Comparison of ENCODE assay signal across 35 cellular contexts in genomic region chr4:75552452-75552851, GRCh38. TPM values are rescaled to one million over a fixed set of nuclear protein-coding genes. Genes with fewer than 3 reads are reported as not detected.
"Had no signal": no experiment of that assay in that cellular context is flagged by ENCODE, and none has a peak within 500 bp of the region (broad histone marks: within the 10 kb centered on the region; RNA-seq: fewer than 3 reads in every experiment).

No MANE protein-coding gene starts in this region.

- DNase-seq: activated B cell treated with CpG ODN at 0.5 μM for 24 hours; activated CD4-positive, alpha-beta memory T cell treated with anti-CD3 and anti-CD28 coated beads for 36 hours; activated CD4-positive, alpha-beta T cell treated with anti-CD3 and anti-CD28 coated beads for 4 hours; activated CD4-positive, alpha-beta T cell treated with anti-CD3 and anti-CD28 coated beads, Interleukin-2, amount 10 ng/mL, durations not matched to agents 24 days and 14 days; activated CD4-positive, alpha-beta T cell treated with anti-CD3 and anti-CD28 coated beads, Interleukin-2, amount 50 U/mL, for 1 hour; activated CD4-positive, alpha-beta T cell treated with anti-CD3 and anti-CD28 coated beads, Interleukin-2, amount 50 U/mL, for 4 hours; activated CD4-positive, CD25-positive, alpha-beta regulatory T cell treated with anti-CD3 and anti-CD28 coated beads, Interleukin-2, amount 50 U/mL, for 72 hours; activated CD8-positive, alpha-beta memory T cell treated with anti-CD3 and anti-CD28 coated beads, Interleukin-2, amount 50 U/mL, for 4 hours; activated CD8-positive, alpha-beta T cell treated with anti-CD3 and anti-CD28 coated beads for 36 hours; activated effector memory CD4-positive, alpha-beta T cell treated with anti-CD3 and anti-CD28 coated beads, Interleukin-2, amount 50 U/mL, for 16 hours; activated gamma-delta T cell treated with Interleukin-2 at 50 U/mL for 16 hours; activated naive CD4-positive, alpha-beta T cell; activated naive CD4-positive, alpha-beta T cell treated with anti-CD3 and anti-CD28 coated beads for 36 hours; activated naive CD4-positive, alpha-beta T cell treated with anti-CD3 and anti-CD28 coated beads, Interleukin-2, amount 50 U/mL, for 16 hours; activated naive CD8-positive, alpha-beta T cell treated with anti-CD3 and anti-CD28 coated beads for 36 hours; activated T-cell treated with anti-CD3 and anti-CD28 coated beads for 4 hours; activated T-cell treated with anti-CD3 and anti-CD28 coated beads, Interleukin-2, amount 50 U/mL, for 1 hour; activated T-cell treated with anti-CD3 and anti-CD28 coated beads, Interleukin-2, amount 50 U/mL, for 4 hours; activated T-cell treated with anti-CD3 and anti-CD28 coated beads, Interleukin-2, amount 50 U/mL, for 72 hours; adrenal gland; amniotic stem cell; aorta; body of pancreas; brain microvascular endothelial cell; central memory CD4-positive, alpha-beta T cell; T-helper 1 cell; T-helper 2 cell; T-helper 9 cell had no signal

- H3K27me3 ChIP-seq: adrenal gland, body of pancreas, brain microvascular endothelial cell, breast epithelium had no signal

- H3K36me3 ChIP-seq: adrenal gland, brain microvascular endothelial cell, breast epithelium had no signal

- H3K9me3 ChIP-seq: adrenal gland, body of pancreas, breast epithelium had no signal

- H3K4me3 ChIP-seq: adrenal gland, body of pancreas, breast epithelium had no signal

- H3K27ac ChIP-seq: adrenal gland, body of pancreas, brain microvascular endothelial cell, breast epithelium, VCaP had no signal

- H3K4me1 ChIP-seq: adrenal gland, breast epithelium had no signal

- ATAC-seq: activated CD8-positive, alpha-beta T cell treated with anti-CD3 and anti-CD28 coated beads for 36 hours; activated naive CD4-positive, alpha-beta T cell treated with anti-CD3 and anti-CD28 coated beads, Interleukin-2, amount 50 U/mL, for 72 hours; activated T-cell treated with anti-CD3 and anti-CD28 coated beads, Interleukin-2, amount 50 U/mL, for 4 hours; activated T-cell treated with anti-CD3 and anti-CD28 coated beads, Interleukin-2, amount 50 U/mL, for 72 hours; activated T-helper 17 cell treated with anti-CD3 and anti-CD28 coated beads, Interleukin-2, amount 50 U/mL, for 72 hours; body of pancreas had no signal

RNA-seq across cellular contexts. Expression of gene ODAPH, which starts 3.4 kb away (rescaled TPM):
- total RNA-seq: activated B cell treated with CpG ODN at 0.5 μM for 24 hours; activated CD8-positive, alpha-beta memory T cell treated with anti-CD3 and anti-CD28 coated beads for 36 hours; activated CD8-positive, alpha-beta T cell treated with anti-CD3 and anti-CD28 coated beads for 36 hours; activated naive CD4-positive, alpha-beta T cell treated with anti-CD3 and anti-CD28 coated beads for 36 hours; activated naive CD4-positive, alpha-beta T cell treated with anti-CD3 and anti-CD28 coated beads, Interleukin-2, amount 50 U/mL, for 72 hours; activated naive CD8-positive, alpha-beta T cell treated with anti-CD3 and anti-CD28 coated beads for 36 hours; activated T-cell treated with anti-CD3 and anti-CD28 coated beads, Interleukin-2, amount 50 U/mL, for 4 hours; adrenal gland; aorta; body of pancreas; breast epithelium; cardiac septum; cerebellum had no signal
- polyA plus RNA-seq: aorta had no signal
